In the genomic region with DNA sequence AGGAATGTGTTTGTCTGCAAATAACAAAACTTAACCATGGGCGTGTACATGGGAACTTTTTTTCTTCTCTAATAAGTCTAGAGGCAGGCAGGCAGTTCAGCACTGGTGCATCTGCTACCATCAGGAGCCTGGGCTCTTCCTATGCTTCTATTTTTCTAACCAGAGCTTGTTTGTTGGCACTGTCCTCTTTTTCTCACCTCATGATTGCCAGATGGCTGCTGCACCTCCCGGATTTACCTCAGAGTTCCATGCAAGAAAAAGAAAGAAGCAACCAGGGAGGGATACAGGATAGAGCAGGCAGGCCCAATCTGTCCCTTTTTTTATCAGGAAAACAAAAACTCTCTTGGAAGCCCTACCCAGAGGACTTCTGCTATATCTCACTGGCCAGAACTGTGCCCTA, we compare ENCODE assay signal across 21 cellular contexts. TPM values are rescaled to one million over a fixed set of nuclear protein-coding genes. Genes with fewer than 3 reads are reported as not detected.
DNase-seq lines count a peak whose midpoint lies in the region; ATAC-seq and TF ChIP-seq lines count a peak whose summit lies in the region.
"Had no signal": no experiment of that assay in that cellular context is flagged by ENCODE, and none has a peak within 500 bp of the region (broad histone marks: within the 10 kb centered on the region; RNA-seq: fewer than 3 reads in every experiment).

No MANE protein-coding gene starts in this region.

- peak overlapping the region; percentile 31 for H3K4me2 ChIP-seq in GM23338
- H3K4me2 ChIP-seq: BLaER1 treated with 17β-estradiol and CSF1 and Interleukin-3, amounts not matched to agents 10 nM and 100 nM had no signal

- H3K9me2 ChIP-seq in GM23338 (ENCODE audit: insufficient read depth) = no peaks in the 10 kb centered on the region

- H3F3A ChIP-seq in GM23338 (replicated peaks; ENCODE audit: low read depth) = peaks cover 13% of the 10 kb centered on the region; the same call in 1 of the 2 replicates

- ATAC-seq in GM23338 = no peak
- ATAC-seq in lower lobe of right lung = peak; percentile 23
- ATAC-seq in HG02973 (IDR thresholded peaks at IDR 0.05; ENCODE audit: unreplicated experiment) = no peak
- ATAC-seq in HG03045 (IDR thresholded peaks at IDR 0.05; ENCODE audit: unreplicated experiment) = no peak
- ATAC-seq in GM19395 (IDR thresholded peaks at IDR 0.05; ENCODE audit: unreplicated experiment) = no peak

- TF ChIP-seq CTCF in GM23338 (conservative IDR thresholded peaks at IDR 0.05; ENCODE audit: low read depth in 2 of 2) = no peak
- no peak for TF ChIP-seq CTCF in lower lobe of right lung (IDR thresholded peaks at IDR 0.05)

- peaks cover 64% of the 10 kb centered on the region for H3K4me1 ChIP-seq in GM23338 (ENCODE audit: insufficient read depth)
- H3K4me1 ChIP-seq in lower lobe of right lung = no peaks in the 10 kb centered on the region
- H3K4me1 ChIP-seq: BLaER1 treated with 17β-estradiol and CSF1 and Interleukin-3, amounts not matched to agents 10 nM and 100 nM had no signal

- H3K9ac ChIP-seq in SK-N-MC (ENCODE audit: insufficient read length) = no peak overlapping the region
- H3K9ac ChIP-seq: BLaER1 treated with 17β-estradiol and CSF1 and Interleukin-3, amounts not matched to agents 10 nM and 100 nM had no signal

- DNase-seq in DMS53 (lab: John Stamatoyannopoulos, UW) = peak; percentile 12
- DNase-seq in DMS53 treated with DMSO at 0.1 percent for 48 hours (lab: John Stamatoyannopoulos, UW; ENCODE audit: unreplicated experiment) = no peak
- no peak for DNase-seq in GM23338 (ENCODE audit: low spot score)
- no peak for DNase-seq in SK-N-MC (ENCODE audit: low read depth, low spot score)
- DNase-seq in lower lobe of right lung = no peak
- DNase-seq: CD4-positive, alpha-beta memory T cell; EL; H9; HFFc6; KG1; NCI-H1092; NCI-H1436 treated with DMSO at 0.1 percent for 48 hours; NCI-H2227 treated with DMSO at 0.1 percent for 48 hours; NCI-H774; NK-92 treated with Interleukin-12 subunit alpha and Interleukin-12 subunit beta, amount 100 ng/mL, for 24 hours had no signal

- peaks cover 83% of the 10 kb centered on the region for H3K4me1 Mint-ChIP-seq in GM23338
- H3K4me1 Mint-ChIP-seq: CD4-positive, alpha-beta memory T cell had no signal

- H3K36me3 ChIP-seq in GM23338 (ENCODE audit: insufficient read depth) (no peaks in the 10 kb centered on the region), SK-N-MC (ENCODE audit: insufficient read depth, low read length) (no peaks in the 10 kb centered on the region), lower lobe of right lung (no peaks in the 10 kb centered on the region)
- H3K36me3 ChIP-seq: BLaER1 treated with 17β-estradiol and CSF1 and Interleukin-3, amounts not matched to agents 10 nM and 100 nM had no signal

- H4K20me1 ChIP-seq in GM23338 (replicated peaks; ENCODE audit: insufficient read depth) = no peaks in the 10 kb centered on the region
- H4K20me1 ChIP-seq: BLaER1 treated with 17β-estradiol and CSF1 and Interleukin-3, amounts not matched to agents 10 nM and 100 nM had no signal

- 0 out of 2 replicates have a peak overlapping the region, but pooled peaks have one; percentile 28 for H3K4me3 ChIP-seq in GM23338
- H3K4me3 ChIP-seq in SK-N-MC = 0 out of 2 replicates have a peak overlapping the region, but pooled peaks have one; percentile 19
- no peak overlapping the region for H3K4me3 ChIP-seq in lower lobe of right lung
- H3K4me3 ChIP-seq: BLaER1 treated with 17β-estradiol and CSF1 and Interleukin-3, amounts not matched to agents 10 nM and 100 nM had no signal

- H3K27ac Mint-ChIP-seq in GM23338 = peak overlapping the region; percentile 77
- H3K27ac Mint-ChIP-seq: HFFc6 had no signal

- no peak overlapping the region for H2AFZ ChIP-seq in GM23338

- no peak overlapping the region for H3K27ac ChIP-seq in GM23338 (ENCODE audit: low read depth)
- H3K27ac ChIP-seq in SK-N-MC = peak overlapping the region; percentile 5; the same call in 1 of the 2 replicates
- no peak overlapping the region for H3K27ac ChIP-seq in lower lobe of right lung
- H3K27ac ChIP-seq: 22Rv1; BLaER1 treated with 17β-estradiol and CSF1 and Interleukin-3, amounts not matched to agents 10 nM and 100 nM; RWPE1 had no signal

- H3K27me3 ChIP-seq in GM23338 (ENCODE audit: insufficient read depth) (no peaks in the 10 kb centered on the region), lower lobe of right lung (ENCODE audit: low read depth) (no peaks in the 10 kb centered on the region)

- H3K9me3 Mint-ChIP-seq in GM23338 = no peaks in the 10 kb centered on the region
- H3K9me3 Mint-ChIP-seq: CD4-positive, alpha-beta memory T cell; H9; HFFc6 had no signal

- H3K4me3 Mint-ChIP-seq in GM23338 = no peak overlapping the region; the same call in 2 of the 3 replicates
- H3K4me3 Mint-ChIP-seq: CD4-positive, alpha-beta memory T cell; HFFc6 had no signal

- no peaks in the 10 kb centered on the region for H3K9me3 ChIP-seq in SK-N-MC (ENCODE audit: low read depth, low read length)
- no peaks in the 10 kb centered on the region for H3K9me3 ChIP-seq in lower lobe of right lung
- H3K9me3 ChIP-seq: BLaER1 treated with 17β-estradiol and CSF1 and Interleukin-3, amounts not matched to agents 10 nM and 100 nM had no signal

- peaks cover 15% of the 10 kb centered on the region for H3K27me3 Mint-ChIP-seq in GM23338 (ENCODE audit: insufficient read depth, low read depth, poor library complexity)

- H3K79me2 ChIP-seq in GM23338 (replicated peaks; ENCODE audit: insufficient read depth) = no peaks in the 10 kb centered on the region

- intact Hi-C loops in lower lobe of right lung (cut with DNase I) = no loop called here

- H3K36me3 Mint-ChIP-seq in GM23338 (ENCODE audit: low read depth) = no peaks in the 10 kb centered on the region
- H3K36me3 Mint-ChIP-seq: CD4-positive, alpha-beta memory T cell had no signal

TF ChIP-seq in GM23338, 12 proteins besides CTCF, POLR2A, EP300 and RAD21 (continues in another document):
- TF ChIP-seq NANOG (IDR thresholded peaks at IDR 0.05; ENCODE audit: borderline replicate concordance) = no peak
- no peak for TF ChIP-seq ZNF114 (CRISPR knock-in tag; IDR thresholded peaks at IDR 0.05)
- no peak for TF ChIP-seq ZNF462 (CRISPR knock-in tag; IDR thresholded peaks at IDR 0.05)

RNA-seq across cellular contexts. Expression of gene CDHR3, which starts 22.8 kb away (rescaled TPM):
- total RNA-seq in GM23338 (2014; rRNA removed; shearing (Covaris generic)) = 6.7 and 12.2 TPM in 2 replicates
- polyA plus RNA-seq in GM23338 (2016; fragmentation: Nextera tagmentation; extraction: Ambion mirVana) = 4.9 and 5.1 TPM in 2 replicates
- 28.7 TPM for total RNA-seq in lower lobe of right lung

Comparison
In these comparisons a context has a peak if more than half of its experiments do, and no peak if none do; other contexts are left out.
1. ATAC-seq: peak in lower lobe of right lung (2 of 2); none in GM23338 (single experiment), HG02973 (single experiment), HG03045 (single experiment) and GM19395 (single experiment).